ENCODE assay signal across 1 cellular context in the genomic region with DNA sequence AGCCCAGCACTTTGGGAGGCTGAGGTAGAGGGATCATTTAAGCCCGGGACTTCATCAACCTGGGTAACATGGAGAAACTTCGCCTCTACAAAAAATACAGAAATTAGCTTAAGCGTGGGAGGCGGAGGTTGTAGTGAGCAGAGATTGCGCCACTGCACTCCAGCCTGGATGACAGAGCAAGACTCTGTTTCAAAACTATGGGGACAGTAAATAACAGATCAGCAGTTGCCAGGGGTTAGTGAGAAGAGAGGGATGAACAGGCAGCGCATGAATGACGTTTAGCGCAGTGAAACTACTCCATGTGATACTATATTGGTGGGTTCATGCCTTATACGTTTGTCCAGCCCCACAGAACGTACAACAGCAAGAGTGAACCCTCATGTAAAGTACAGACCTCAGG.
TF ChIP-seq lines count a peak whose summit lies in the region.

No MANE protein-coding gene starts in this region.

TF ChIP-seq in PFSK-1, 5 proteins besides CTCF, POLR2A, EP300 and RAD21 (continued from another document):
- TF ChIP-seq, protein P1, sequence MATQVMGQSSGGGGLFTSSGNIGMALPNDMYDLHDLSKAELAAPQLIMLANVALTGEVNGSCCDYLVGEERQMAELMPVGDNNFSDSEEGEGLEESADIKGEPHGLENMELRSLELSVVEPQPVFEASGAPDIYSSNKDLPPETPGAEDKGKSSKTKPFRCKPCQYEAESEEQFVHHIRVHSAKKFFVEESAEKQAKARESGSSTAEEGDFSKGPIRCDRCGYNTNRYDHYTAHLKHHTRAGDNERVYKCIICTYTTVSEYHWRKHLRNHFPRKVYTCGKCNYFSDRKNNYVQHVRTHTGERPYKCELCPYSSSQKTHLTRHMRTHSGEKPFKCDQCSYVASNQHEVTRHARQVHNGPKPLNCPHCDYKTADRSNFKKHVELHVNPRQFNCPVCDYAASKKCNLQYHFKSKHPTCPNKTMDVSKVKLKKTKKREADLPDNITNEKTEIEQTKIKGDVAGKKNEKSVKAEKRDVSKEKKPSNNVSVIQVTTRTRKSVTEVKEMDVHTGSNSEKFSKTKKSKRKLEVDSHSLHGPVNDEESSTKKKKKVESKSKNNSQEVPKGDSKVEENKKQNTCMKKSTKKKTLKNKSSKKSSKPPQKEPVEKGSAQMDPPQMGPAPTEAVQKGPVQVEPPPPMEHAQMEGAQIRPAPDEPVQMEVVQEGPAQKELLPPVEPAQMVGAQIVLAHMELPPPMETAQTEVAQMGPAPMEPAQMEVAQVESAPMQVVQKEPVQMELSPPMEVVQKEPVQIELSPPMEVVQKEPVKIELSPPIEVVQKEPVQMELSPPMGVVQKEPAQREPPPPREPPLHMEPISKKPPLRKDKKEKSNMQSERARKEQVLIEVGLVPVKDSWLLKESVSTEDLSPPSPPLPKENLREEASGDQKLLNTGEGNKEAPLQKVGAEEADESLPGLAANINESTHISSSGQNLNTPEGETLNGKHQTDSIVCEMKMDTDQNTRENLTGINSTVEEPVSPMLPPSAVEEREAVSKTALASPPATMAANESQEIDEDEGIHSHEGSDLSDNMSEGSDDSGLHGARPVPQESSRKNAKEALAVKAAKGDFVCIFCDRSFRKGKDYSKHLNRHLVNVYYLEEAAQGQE (IDR thresholded peaks at IDR 0.05; ENCODE audit: insufficient read depth in 1 of 2, low read depth in 2 of 2, low read length in 2 of 2), result no peak
- TF ChIP-seq SIN3A (IDR thresholded peaks at IDR 0.05; ENCODE audit: borderline replicate concordance, insufficient read depth, low read length) (no peak), TAF1 (IDR thresholded peaks at IDR 0.05; ENCODE audit: borderline replicate concordance, insufficient read depth, low read length) (no peak), FOXP2 (optimal IDR thresholded peaks at IDR 0.05; ENCODE audit: borderline replicate concordance, extremely low read depth, extremely low read length, insufficient read depth) (peak; percentile 15)
TF ChIP-seq in PFSK-1: peak in this region for 1.
